In the genomic region with DNA sequence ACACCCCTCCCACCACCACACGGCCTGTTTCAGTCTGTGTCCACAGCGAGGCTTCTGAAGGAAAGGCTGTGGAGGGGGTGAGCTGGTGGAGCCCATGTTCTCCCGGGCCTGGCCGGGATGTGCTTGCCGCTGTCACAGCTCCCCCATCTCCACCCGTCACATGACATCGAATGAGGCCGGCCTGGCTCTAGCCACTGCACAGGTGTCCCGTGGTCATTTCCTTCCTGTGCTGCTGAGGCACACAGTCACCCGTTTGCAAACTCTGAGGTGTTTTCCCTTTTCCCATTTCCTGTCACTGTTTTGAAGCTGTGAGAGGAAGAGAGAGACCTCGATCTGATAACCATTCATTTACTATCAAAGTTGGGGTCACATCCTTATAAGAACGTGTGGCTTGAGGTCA, we compare ENCODE assay signal across 9 cellular contexts. TPM values are rescaled to one million over a fixed set of nuclear protein-coding genes. Genes with fewer than 3 reads are reported as not detected.
DNase-seq lines count a peak whose midpoint lies in the region; ATAC-seq and TF ChIP-seq lines count a peak whose summit lies in the region.
"Had no signal": no experiment of that assay in that cellular context is flagged by ENCODE, and none has a peak within 500 bp of the region (broad histone marks: within the 10 kb centered on the region; RNA-seq: fewer than 3 reads in every experiment).

No MANE protein-coding gene starts in this region.

- 45 to 53% (median 50%) methylated on average over 12 of the region's 12 CpGs for WGBS in heart left ventricle, 4 donors
- 11 to 19% (median 12%) methylated on average over 12 of the region's 12 CpGs for WGBS in spleen, 5 donors

- TF ChIP-seq POLR2A in heart left ventricle (IDR thresholded peaks at IDR 0.05) = no peak
- TF ChIP-seq POLR2A in spleen (IDR thresholded peaks at IDR 0.05) = no peak

- no peaks in the 10 kb centered on the region for H3K9me3 ChIP-seq in T-helper 17 cell (ENCODE audit: control insufficient read depth, low read length, poor library complexity, severe bottlenecking)
- no peaks in the 10 kb centered on the region for H3K9me3 ChIP-seq in heart left ventricle
- H3K9me3 ChIP-seq in spleen = no peaks in the 10 kb centered on the region

- H3K36me3 ChIP-seq in heart left ventricle (no peaks in the 10 kb centered on the region), spleen (no peaks in the 10 kb centered on the region)

- H3K4me3 ChIP-seq in heart left ventricle = no peak overlapping the region
- H3K4me3 ChIP-seq in spleen = no peak overlapping the region

- no peak overlapping the region for H3K4me3 Mint-ChIP-seq in activated T-cell treated with anti-CD3 and anti-CD28 coated beads, Interleukin-2, amount 50 U/mL, for 24 hours
- peak overlapping the region; percentile 53 for H3K4me3 Mint-ChIP-seq in T-helper 17 cell
- no peak overlapping the region for H3K4me3 Mint-ChIP-seq in stimulated activated naive B cell treated with anti-CD40 and anti-IgM and Interleukin-4, amounts not matched to agents 10 μg/mL and 1 μg/mL and 100 μg/mL, for 72 hours

- H3K4me1 ChIP-seq in heart left ventricle = peaks cover 0 to 44% (median 19%) of the 10 kb centered on the region in 12 donors
- peaks cover 0 to 38% (median 21%) of the 10 kb centered on the region in 6 donors for H3K4me1 ChIP-seq in spleen

- H3K4me1 Mint-ChIP-seq in activated T-cell treated with anti-CD3 and anti-CD28 coated beads, Interleukin-2, amount 50 U/mL, for 24 hours (ENCODE audit: low read depth) = peaks cover 48% of the 10 kb centered on the region
- H3K4me1 Mint-ChIP-seq in T-helper 17 cell = peaks cover 29% of the 10 kb centered on the region
- H3K4me1 Mint-ChIP-seq in stimulated activated naive B cell treated with anti-CD40 and anti-IgM and Interleukin-4, amounts not matched to agents 10 μg/mL and 1 μg/mL and 100 μg/mL, for 72 hours = peaks cover 14 to 25% of the 10 kb centered on the region in 2 donors

- no peaks in the 10 kb centered on the region for H3K36me3 Mint-ChIP-seq in activated T-cell treated with anti-CD3 and anti-CD28 coated beads, Interleukin-2, amount 50 U/mL, for 24 hours (ENCODE audit: low read depth)
- no peaks in the 10 kb centered on the region for H3K36me3 Mint-ChIP-seq in T-helper 17 cell (ENCODE audit: low read depth)
- H3K36me3 Mint-ChIP-seq in stimulated activated naive B cell treated with anti-CD40 and anti-IgM and Interleukin-4, amounts not matched to agents 10 μg/mL and 1 μg/mL and 100 μg/mL, for 72 hours = no peaks in the 10 kb centered on the region
- H3K36me3 Mint-ChIP-seq: naive B cell had no signal

- ATAC-seq in T-helper 17 cell (peak; percentile 44), heart left ventricle (peak; percentile 60 to 92 (median 75))
- ATAC-seq in stimulated activated naive B cell treated with anti-CD40 and anti-IgM and Interleukin-4, amounts not matched to agents 10 μg/mL and 1 μg/mL and 100 μg/mL, for 72 hours (replicated peaks) = peak; percentile 43 to 54

- no peaks in the 10 kb centered on the region for H3K27me3 Mint-ChIP-seq in activated T-cell treated with anti-CD3 and anti-CD28 coated beads, Interleukin-2, amount 50 U/mL, for 24 hours
- H3K27me3 Mint-ChIP-seq in T-helper 17 cell = no peaks in the 10 kb centered on the region
- peaks cover 12 to 40% of the 10 kb centered on the region in 2 donors for H3K27me3 Mint-ChIP-seq in stimulated activated naive B cell treated with anti-CD40 and anti-IgM and Interleukin-4, amounts not matched to agents 10 μg/mL and 1 μg/mL and 100 μg/mL, for 72 hours

- peaks cover 0 to 2% (median 0%) of the 10 kb centered on the region in 9 donors for H3K27me3 ChIP-seq in heart left ventricle
- peaks cover 0 to 10% (median 0%) of the 10 kb centered on the region in 7 donors for H3K27me3 ChIP-seq in spleen (replicated peaks in 1 of 7)

- peak overlapping the region; percentile 90 for H3K27ac Mint-ChIP-seq in activated T-cell treated with anti-CD3 and anti-CD28 coated beads, Interleukin-2, amount 50 U/mL, for 24 hours
- peak overlapping the region; percentile 88 for H3K27ac Mint-ChIP-seq in T-helper 17 cell
- no peak overlapping the region for H3K27ac Mint-ChIP-seq in stimulated activated naive B cell treated with anti-CD40 and anti-IgM and Interleukin-4, amounts not matched to agents 10 μg/mL and 1 μg/mL and 100 μg/mL, for 72 hours
- H3K27ac Mint-ChIP-seq: naive B cell had no signal

- H3K27ac ChIP-seq in heart left ventricle (peak overlapping the region in 11 of 12 donors; percentile 3 to 85 (median 67)), spleen (peak overlapping the region in 1 of 8 donors; percentile 42)

- DNase-seq in activated T-cell treated with anti-CD3 and anti-CD28 coated beads, Interleukin-2, amount 50 U/mL, for 24 hours = peak; percentile 37
- no peak for DNase-seq in activated T-cell treated with anti-CD3 and anti-CD28 coated beads, Interleukin-2, amount 50 U/mL, for 1 hour
- DNase-seq in T-helper 17 cell (no peak), heart left ventricle (peak in 4 of 5 donors; percentile 46 to 74 (median 64)), NCI-H446 (lab: John Stamatoyannopoulos, UW) (no peak), spleen (no peak), NCI-H1417 treated with DMSO at 0.1 percent for 48 hours (lab: John Stamatoyannopoulos, UW) (no peak)
- no peak for DNase-seq in stimulated activated naive B cell treated with anti-CD40 and anti-IgM and Interleukin-4, amounts not matched to agents 10 μg/mL and 1 μg/mL and 100 μg/mL, for 72 hours
- DNase-seq: naive B cell had no signal

- TF ChIP-seq CTCF in heart left ventricle (IDR thresholded peaks at IDR 0.05) (no peak), spleen (IDR thresholded peaks at IDR 0.05 in 8 of 11, conservative IDR thresholded peaks at IDR 0.05 in 3 of 11) (no peak)

- intact Hi-C loops in heart left ventricle (cut with DNase I) = loop anchor here in 3 of 10 donors (2.0 to 5.0 kb wide), 3 partner anchors 42 to 58 kb away; partner anchors contain the start of gene CLDN5 (in 2 of the 3)
- intact Hi-C loops in spleen (cut with DNase I; ENCODE audit: low total_unique reads) = no loop called here

- H3K9me3 Mint-ChIP-seq in activated T-cell treated with anti-CD3 and anti-CD28 coated beads, Interleukin-2, amount 50 U/mL, for 24 hours = no peaks in the 10 kb centered on the region
- H3K9me3 Mint-ChIP-seq in stimulated activated naive B cell treated with anti-CD40 and anti-IgM and Interleukin-4, amounts not matched to agents 10 μg/mL and 1 μg/mL and 100 μg/mL, for 72 hours = no peaks in the 10 kb centered on the region
- H3K9me3 Mint-ChIP-seq: naive B cell had no signal

RNA-seq across cellular contexts. Expression of gene CLDN5, which starts 55.7 kb away (rescaled TPM):
- total RNA-seq in T-helper 17 cell = 10 to 100 TPM in 1 of 2 donors, under 1 TPM in 1; 0.87 to 20.0 TPM
- total RNA-seq in heart left ventricle = 10 to 100 TPM; 16.8 to 79.0 (median 36.6) TPM
- 10 to 100 TPM; 39.5 to 77.7 TPM for polyA plus RNA-seq in heart left ventricle
- 100 to 1,000 TPM in 1 of 7 donors, 10 to 100 TPM in 6; 29.5 to 167 (median 65.8) TPM for total RNA-seq in spleen
- 10 to 100 TPM; 18.1 to 69.3 (median 35.8) TPM for polyA plus RNA-seq in spleen

Comparison
In these comparisons a context has a peak if more than half of its experiments do, and no peak if none do; other contexts are left out.
1. DNase-seq: peak in activated T-cell treated with anti-CD3 and anti-CD28 coated beads, Interleukin-2, amount 50 U/mL, for 24 hours (single experiment) and heart left ventricle (4 of 5); none in activated T-cell treated with anti-CD3 and anti-CD28 coated beads, Interleukin-2, amount 50 U/mL, for 1 hour (single experiment), T-helper 17 cell (0 of 3), stimulated activated naive B cell treated with anti-CD40 and anti-IgM and Interleukin-4, amounts not matched to agents 10 μg/mL and 1 μg/mL and 100 μg/mL, for 72 hours (single experiment), NCI-H446 (0 of 2), spleen (single experiment) and NCI-H1417 treated with DMSO at 0.1 percent for 48 hours (single experiment).
2. Peak in every context shown above with its lines, with median percentiles within 50 percentile points of each other: ATAC-seq.